In genomic region chr2:208265371-208265806, GRCh38 we compare ENCODE assay signal across 8 cellular contexts. TPM values are rescaled to one million over a fixed set of nuclear protein-coding genes. Genes with fewer than 3 reads are reported as not detected.
DNase-seq lines count a peak whose midpoint lies in the region; ATAC-seq and TF ChIP-seq lines count a peak whose summit lies in the region.

No MANE protein-coding gene starts in this region.

- in situ Hi-C loops in HAP-1 (cut with MboI; ENCODE audit: low sequenced_read_pairs), result no loop called here

- H4K20me1 ChIP-seq in MM.1S (ENCODE audit: insufficient read depth, low read length), result no peaks in the 10 kb centered on the region

- H3K9me3 Mint-ChIP-seq in naive B cell, result no peaks in the 10 kb centered on the region

- H3K9ac ChIP-seq in MM.1S (ENCODE audit: low read length), result peak overlapping the region; percentile 54

- H3K4me2 ChIP-seq in MM.1S (ENCODE audit: low read depth, low read length), result peak overlapping the region; percentile 87

- H3K27me3 Mint-ChIP-seq in naive B cell, result no peaks in the 10 kb centered on the region

- intact Hi-C loops in upper lobe of right lung (cut with DNase I), result no loop called here

- no peaks in the 10 kb centered on the region for H3K9me2 ChIP-seq in MM.1S (replicated peaks; ENCODE audit: insufficient read depth, low read length)

- H3K4me3 Mint-ChIP-seq in naive B cell, result peak overlapping the region; percentile 92 to 99 (median 98)

- ATAC-seq in naive B cell (ENCODE audit: low read depth in 2 of 2) (peak; percentile 41 to 68), upper lobe of right lung (peak; percentile 15)

- H3K36me3 ChIP-seq in HAP-1 (replicated peaks) (no peaks in the 10 kb centered on the region), MM.1S (replicated peaks; ENCODE audit: insufficient read depth, low read length) (no peaks in the 10 kb centered on the region), upper lobe of right lung (no peaks in the 10 kb centered on the region)

- TF ChIP-seq CTCF in MM.1S (IDR thresholded peaks at IDR 0.05; ENCODE audit: low read length) (no peak), epithelial cell of proximal tubule (conservative IDR thresholded peaks at IDR 0.05; ENCODE audit: low read depth, low read length) (no peak), upper lobe of right lung (IDR thresholded peaks at IDR 0.05) (no peak)

- peak; percentile 61 for DNase-seq in NCI-H82 (lab: John Stamatoyannopoulos, UW)
- DNase-seq in NCI-H82 treated with DMSO at 0.1 percent for 48 hours (lab: John Stamatoyannopoulos, UW; ENCODE audit: unreplicated experiment), result no peak
- peak in 1 of 2 experiments; percentile 31 for DNase-seq in HAP-1 (ENCODE audit: low spot score in 2 of 2)
- peak; percentile 25 for DNase-seq in MM.1S
- peak; percentile 12 to 22 for DNase-seq in activated CD4-positive, alpha-beta T cell treated with anti-CD3 and anti-CD28 coated beads, Interleukin-2, amount 50 U/mL, for 4 hours
- DNase-seq in epithelial cell of proximal tubule (ENCODE audit: low read depth), result no peak
- peak; percentile 75 for DNase-seq in naive B cell
- DNase-seq in upper lobe of right lung, result no peak

- peaks cover 17% of the 10 kb centered on the region for H3K4me1 ChIP-seq in HAP-1
- peaks cover 6% of the 10 kb centered on the region; the same call in 1 of the 2 replicates for H3K4me1 ChIP-seq in MM.1S (ENCODE audit: low read length)
- peaks cover 31% of the 10 kb centered on the region for H3K4me1 ChIP-seq in upper lobe of right lung

- peak overlapping the region; percentile 80 for H3K4me3 ChIP-seq in HAP-1
- peak overlapping the region; percentile 77 for H3K4me3 ChIP-seq in MM.1S (ENCODE audit: low read length)
- H3K4me3 ChIP-seq in epithelial cell of proximal tubule (ENCODE audit: low read depth, low read length), result peak overlapping the region; percentile 82
- peak overlapping the region; percentile 100 for H3K4me3 ChIP-seq in upper lobe of right lung

- peaks cover 41 to 55% (median 50%) of the 10 kb centered on the region in 3 donors for H3K4me1 Mint-ChIP-seq in naive B cell

- H3K79me2 ChIP-seq in MM.1S (ENCODE audit: low read length), result peaks cover 33% of the 10 kb centered on the region

- H3K27me3 ChIP-seq in HAP-1 (ENCODE audit: low read depth) (no peaks in the 10 kb centered on the region), MM.1S (replicated peaks; ENCODE audit: insufficient read depth, low read length) (no peaks in the 10 kb centered on the region), upper lobe of right lung (no peaks in the 10 kb centered on the region)

- H3K36me3 Mint-ChIP-seq in naive B cell, result no peaks in the 10 kb centered on the region

- peak overlapping the region; percentile 78 for H3K27ac ChIP-seq in MM.1S (ENCODE audit: low read length)
- peak overlapping the region; percentile 96 for H3K27ac ChIP-seq in upper lobe of right lung

- H3K27ac Mint-ChIP-seq in naive B cell, result peak overlapping the region; percentile 95 to 99 (median 99)

- no peaks in the 10 kb centered on the region for H3K9me3 ChIP-seq in HAP-1
- H3K9me3 ChIP-seq in MM.1S (replicated peaks; ENCODE audit: insufficient read depth, low read length), result no peaks in the 10 kb centered on the region
- no peaks in the 10 kb centered on the region for H3K9me3 ChIP-seq in upper lobe of right lung

- peaks cover 18% of the 10 kb centered on the region for H3F3A ChIP-seq in MM.1S (ENCODE audit: insufficient read depth, low read length)

- peak overlapping the region; percentile 95 for H2AFZ ChIP-seq in MM.1S (ENCODE audit: low read length)

RNA-seq across cellular contexts. Expression of gene PIKFYVE, which starts 0.7 kb away (rescaled TPM):
- 10.8 and 13.8 TPM in 2 replicates for total RNA-seq in epithelial cell of proximal tubule
- polyA plus RNA-seq in naive B cell (ENCODE audit: low read depth in 6 of 6), result 10 to 100 TPM in 5 of 6 donors, 1 to 10 TPM in 1; 3.6 to 16.8 (median 13.9) TPM
- total RNA-seq in upper lobe of right lung, result 32.5 TPM

RNA-seq across cellular contexts. Expression of gene IDH1, which starts 10.5 kb away (rescaled TPM):
- total RNA-seq in epithelial cell of proximal tubule (93.1 and 113 TPM in 2 replicates), upper lobe of right lung (116 TPM)
- 10 to 100 TPM in 2 of 6 donors, 1 to 10 TPM in 4; 6.7 to 10.6 (median 8.7) TPM for polyA plus RNA-seq in naive B cell (ENCODE audit: low read depth in 6 of 6)

Comparison
In these comparisons a context has a peak if more than half of its experiments do, and no peak if none do; other contexts are left out.
1. DNase-seq: peak in NCI-H82 (single experiment), MM.1S (single experiment), activated CD4-positive, alpha-beta T cell treated with anti-CD3 and anti-CD28 coated beads, Interleukin-2, amount 50 U/mL, for 4 hours (2 of 2) and naive B cell (single experiment); none in NCI-H82 treated with DMSO at 0.1 percent for 48 hours (single experiment), epithelial cell of proximal tubule (single experiment) and upper lobe of right lung (single experiment).
2. Peak in every context shown above with its lines, with median percentiles within 50 percentile points of each other: H3K4me3 ChIP-seq.